ENCODE assay signal across 1 cellular context in the genomic region with DNA sequence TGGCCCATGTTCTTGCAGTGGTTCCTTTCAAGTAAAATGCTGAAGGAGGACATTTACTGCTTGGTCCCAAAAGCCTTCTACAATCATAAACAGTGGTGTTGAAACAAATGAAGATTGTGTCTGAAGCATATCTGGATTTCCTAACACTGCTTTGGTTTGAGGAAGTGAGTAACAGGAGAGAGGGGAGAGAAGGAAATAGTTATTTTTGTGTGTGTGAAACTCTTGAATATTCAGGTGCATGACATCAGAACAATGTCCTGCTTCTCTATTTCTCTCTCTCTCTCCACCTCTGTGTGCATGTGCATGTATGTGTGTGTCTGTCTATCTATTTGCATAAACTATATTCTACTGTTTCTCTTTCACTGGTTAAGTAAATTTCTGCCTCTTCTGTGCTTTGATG.
TF ChIP-seq lines count a peak whose summit lies in the region.

No MANE protein-coding gene starts in this region.

TF ChIP-seq in GM12878, 131 proteins besides CTCF, POLR2A, EP300 and RAD21 (continued from another document):
- TF ChIP-seq, protein P1, sequence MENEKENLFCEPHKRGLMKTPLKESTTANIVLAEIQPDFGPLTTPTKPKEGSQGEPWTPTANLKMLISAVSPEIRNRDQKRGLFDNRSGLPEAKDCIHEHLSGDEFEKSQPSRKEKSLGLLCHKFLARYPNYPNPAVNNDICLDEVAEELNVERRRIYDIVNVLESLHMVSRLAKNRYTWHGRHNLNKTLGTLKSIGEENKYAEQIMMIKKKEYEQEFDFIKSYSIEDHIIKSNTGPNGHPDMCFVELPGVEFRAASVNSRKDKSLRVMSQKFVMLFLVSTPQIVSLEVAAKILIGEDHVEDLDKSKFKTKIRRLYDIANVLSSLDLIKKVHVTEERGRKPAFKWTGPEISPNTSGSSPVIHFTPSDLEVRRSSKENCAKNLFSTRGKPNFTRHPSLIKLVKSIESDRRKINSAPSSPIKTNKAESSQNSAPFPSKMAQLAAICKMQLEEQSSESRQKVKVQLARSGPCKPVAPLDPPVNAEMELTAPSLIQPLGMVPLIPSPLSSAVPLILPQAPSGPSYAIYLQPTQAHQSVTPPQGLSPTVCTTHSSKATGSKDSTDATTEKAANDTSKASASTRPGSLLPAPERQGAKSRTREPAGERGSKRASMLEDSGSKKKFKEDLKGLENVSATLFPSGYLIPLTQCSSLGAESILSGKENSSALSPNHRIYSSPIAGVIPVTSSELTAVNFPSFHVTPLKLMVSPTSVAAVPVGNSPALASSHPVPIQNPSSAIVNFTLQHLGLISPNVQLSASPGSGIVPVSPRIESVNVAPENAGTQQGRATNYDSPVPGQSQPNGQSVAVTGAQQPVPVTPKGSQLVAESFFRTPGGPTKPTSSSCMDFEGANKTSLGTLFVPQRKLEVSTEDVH (IDR thresholded peaks at IDR 0.05; ENCODE audit: low read depth, partially characterized antibody) = no peak
- TF ChIP-seq POLR2AphosphoS2 (IDR thresholded peaks at IDR 0.05; ENCODE audit: low read depth, low read length) (no peak), NBN (IDR thresholded peaks at IDR 0.05) (no peak), RELA (IDR thresholded peaks at IDR 0.05; ENCODE audit: borderline replicate concordance, partially characterized antibody) (no peak), TCF12 (IDR thresholded peaks at IDR 0.05; ENCODE audit: low read depth, low read length) (no peak)
